Comparison of ENCODE assay signal across 8 cellular contexts in genomic region chr15:58724471-58724870, GRCh38. TPM values are rescaled to one million over a fixed set of nuclear protein-coding genes. Genes with fewer than 3 reads are reported as not detected.
DNase-seq lines count a peak whose midpoint lies in the region; ATAC-seq and TF ChIP-seq lines count a peak whose summit lies in the region.

No MANE protein-coding gene starts in this region.

- H3K36me3 ChIP-seq in adipocyte (ENCODE audit: control insufficient read depth, insufficient read depth, low read length, severe bottlenecking) (peaks cover 3% of the 10 kb centered on the region), skeletal muscle satellite cell (ENCODE audit: insufficient read depth, low read length) (no peaks in the 10 kb centered on the region), gastroesophageal sphincter (no peaks in the 10 kb centered on the region)

- no peak for TF ChIP-seq POLR2A in gastroesophageal sphincter (IDR thresholded peaks at IDR 0.05)

- peak overlapping the region; percentile 4 for H3K4me2 ChIP-seq in skeletal muscle satellite cell (ENCODE audit: low read length)

- TF ChIP-seq EP300 in gastroesophageal sphincter (IDR thresholded peaks at IDR 0.05), result no peak

- H3K9me3 ChIP-seq in adipocyte (ENCODE audit: control insufficient read depth, low read length) (no peaks in the 10 kb centered on the region), skeletal muscle satellite cell (replicated peaks; ENCODE audit: low read length) (no peaks in the 10 kb centered on the region), gastroesophageal sphincter (no peaks in the 10 kb centered on the region)

- H3K27me3 ChIP-seq in adipocyte (replicated peaks; ENCODE audit: control insufficient read depth, insufficient read depth, low read length) (no peaks in the 10 kb centered on the region), skeletal muscle satellite cell (ENCODE audit: control insufficient read depth, insufficient read depth, low read length) (no peaks in the 10 kb centered on the region), gastroesophageal sphincter (no peaks in the 10 kb centered on the region)

- H3K9ac ChIP-seq in adipocyte (ENCODE audit: low read length) (no peak overlapping the region), skeletal muscle satellite cell (ENCODE audit: low read depth, low read length) (no peak overlapping the region)

- TF ChIP-seq CTCF in gastroesophageal sphincter (IDR thresholded peaks at IDR 0.05), result no peak

- DNase-seq in AG08396 (ENCODE audit: low spot score) (peak; percentile 36), adipocyte (ENCODE audit: low read depth) (peak; percentile 53), iPS-NIHi11 (ENCODE audit: low spot score) (no peak)

- peak overlapping the region in 1 of 4 donors; percentile 3 for H3K27ac ChIP-seq in gastroesophageal sphincter

- H3K4me3 ChIP-seq in adipocyte (ENCODE audit: low read length) (no peak overlapping the region), skeletal muscle satellite cell (ENCODE audit: low read length) (no peak overlapping the region), gastroesophageal sphincter (no peak overlapping the region)

- ATAC-seq in GM18868 (IDR thresholded peaks at IDR 0.05; ENCODE audit: unreplicated experiment) (peak; percentile 94), HG03354 (IDR thresholded peaks at IDR 0.05; ENCODE audit: poor library complexity, severe bottlenecking, unreplicated experiment) (peak; percentile 80), gastroesophageal sphincter (no peak), GM18519 (IDR thresholded peaks at IDR 0.05; ENCODE audit: low FRiP score, unreplicated experiment) (no peak)

- 29 to 38% methylated on average over 1 of the region's 1 CpG for WGBS in gastroesophageal sphincter (ENCODE audit: low coverage in 1 of 2), 2 donors

- peaks cover 12% of the 10 kb centered on the region for H3K4me1 ChIP-seq in adipocyte (ENCODE audit: control insufficient read depth, insufficient read depth, low read length)
- peaks cover 15% of the 10 kb centered on the region for H3K4me1 ChIP-seq in skeletal muscle satellite cell (ENCODE audit: control insufficient read depth, insufficient read depth, low read length)
- peaks cover 4 to 46% (median 5%) of the 10 kb centered on the region in 3 donors for H3K4me1 ChIP-seq in gastroesophageal sphincter

RNA-seq across cellular contexts. Expression of gene ADAM10, which starts 25.0 kb away (rescaled TPM):
- total RNA-seq in skeletal muscle satellite cell (2012; rRNA removed), result 55.5 and 77.6 TPM in 2 replicates
- 10 to 100 TPM; 59.5 to 69.1 (median 62.3) TPM for total RNA-seq in gastroesophageal sphincter

RNA-seq across cellular contexts. Expression of gene MINDY2, which starts 46.6 kb away (rescaled TPM):
- 11.4 and 13.7 TPM in 2 replicates for total RNA-seq in skeletal muscle satellite cell (2012; rRNA removed)
- total RNA-seq in gastroesophageal sphincter, result 10 to 100 TPM; 28.6 to 44.4 (median 38.4) TPM

Comparison
In these comparisons a context has a peak if more than half of its experiments do, and no peak if none do; other contexts are left out.
1. ATAC-seq: peak in GM18868 (single experiment) and HG03354 (single experiment); none in gastroesophageal sphincter (single experiment) and GM18519 (single experiment).